Comparison of ENCODE assay signal across 1 cellular context in genomic region chr5:5343581-5343980, GRCh38.
TF ChIP-seq lines count a peak whose summit lies in the region.

No MANE protein-coding gene starts in this region.

TF ChIP-seq in H1, 55 proteins besides CTCF, POLR2A, EP300 and RAD21 (continued from another document):
- TF ChIP-seq CHD7 (IDR thresholded peaks at IDR 0.05; ENCODE audit: insufficient replicate concordance, low read length) = no peak
- TF ChIP-seq SAP30 (IDR thresholded peaks at IDR 0.05; ENCODE audit: insufficient read depth, insufficient replicate concordance, low read length) = no peak
- no peak for TF ChIP-seq CTBP2 (IDR thresholded peaks at IDR 0.05; ENCODE audit: borderline replicate concordance, insufficient read depth, insufficient read length, low read length)
- TF ChIP-seq ATF2 (IDR thresholded peaks at IDR 0.05; ENCODE audit: low read length) = no peak
- TF ChIP-seq POLR2AphosphoS5 (IDR thresholded peaks at IDR 0.05; ENCODE audit: low read depth, low read length) = no peak
TF ChIP-seq in H1: peak in this region for 0.
